ENCODE assay signal across 12 cellular contexts in genomic region chr10:70323697-70324340, GRCh38. TPM values are rescaled to one million over a fixed set of nuclear protein-coding genes. Genes with fewer than 3 reads are reported as not detected.
DNase-seq lines count a peak whose midpoint lies in the region; ATAC-seq and TF ChIP-seq lines count a peak whose summit lies in the region.
"Had no signal": no experiment of that assay in that cellular context is flagged by ENCODE, and none has a peak within 500 bp of the region (broad histone marks: within the 10 kb centered on the region; RNA-seq: fewer than 3 reads in every experiment).

No MANE protein-coding gene starts in this region.

- intact Hi-C loops in spleen (cut with DNase I; ENCODE audit: low total_unique reads): no loop called here

- no peak for ATAC-seq in HG03045 (IDR thresholded peaks at IDR 0.05; ENCODE audit: unreplicated experiment)

- no peaks in the 10 kb centered on the region for H3K9me3 ChIP-seq in spleen

- DNase-seq in NCI-H2171 treated with DMSO at 0.1 percent for 48 hours (lab: John Stamatoyannopoulos, UW) (peak; percentile 5), NCI-H2171 (lab: John Stamatoyannopoulos, UW) (no peak), NCI-H146 treated with DMSO at 0.1 percent for 48 hours (lab: John Stamatoyannopoulos, UW; ENCODE audit: unreplicated experiment) (peak; percentile 66), iPS-NIHi11 (ENCODE audit: low spot score) (peak; percentile 70), spleen (no peak), AG20443 (ENCODE audit: low spot score) (no peak), NOMO-1 (lab: John Stamatoyannopoulos, UW; ENCODE audit: unreplicated experiment in 2 of 2) (no peak)
- DNase-seq: NCI-H226 had no signal

- no peaks in the 10 kb centered on the region for H3K36me3 ChIP-seq in spleen

- no peak for TF ChIP-seq POLR2A in spleen (IDR thresholded peaks at IDR 0.05)

- TF ChIP-seq CTCF in spleen (IDR thresholded peaks at IDR 0.05 in 8 of 11, conservative IDR thresholded peaks at IDR 0.05 in 3 of 11): no peak

- H3K27ac ChIP-seq in spleen: peak overlapping the region in 5 of 8 donors; percentile 22 to 63 (median 37)
- H3K27ac ChIP-seq: KMS-11 had no signal

- no peaks in the 10 kb centered on the region for H3K27me3 ChIP-seq in spleen (replicated peaks in 1 of 7)

- WGBS in spleen, 5 donors: 62 to 73% (median 66%) methylated on average over 16 to 18 of the region's 18 CpGs

- H3K4me1 ChIP-seq in spleen: peaks cover 18 to 40% (median 24%) of the 10 kb centered on the region in 6 donors

- no peak overlapping the region for H3K4me3 ChIP-seq in spleen

RNA-seq across cellular contexts. Expression of gene NPFFR1, which starts 40.0 kb away (rescaled TPM):
- total RNA-seq in spleen: under 1 TPM in 5 of 7 donors, not detected in 2; 0.06 to 0.63 (median 0.09) TPM
- polyA plus RNA-seq in spleen: under 1 TPM; under 0.01 to 0.15 (median 0.06) TPM
- total RNA-seq: activated CD4-positive, alpha-beta T cell treated with anti-CD3 and anti-CD28 coated beads, Interleukin-2, amount 10 ng/mL, durations not matched to agents 24 days and 14 days; activated naive CD4-positive, alpha-beta T cell treated with anti-CD3 and anti-CD28 coated beads, Interleukin-2, amount 50 U/mL, for 72 hours had no signal

RNA-seq across cellular contexts. Expression of gene LRRC20, which starts 58.6 kb away (rescaled TPM):
- total RNA-seq in spleen: 1 to 10 TPM; 2.4 to 4.9 (median 3.9) TPM
- polyA plus RNA-seq in spleen: 1 to 10 TPM; 1.6 to 3.6 (median 2.9) TPM

Comparison
In these comparisons a context has a peak if more than half of its experiments do, and no peak if none do; other contexts are left out.
1. DNase-seq: peak in NCI-H2171 treated with DMSO at 0.1 percent for 48 hours (single experiment), NCI-H146 treated with DMSO at 0.1 percent for 48 hours (single experiment) and iPS-NIHi11 (single experiment); none in NCI-H2171 (single experiment), spleen (single experiment), AG20443 (single experiment) and NOMO-1 (0 of 2).